Comparison of ENCODE assay signal across 1 cellular context in the genomic region with DNA sequence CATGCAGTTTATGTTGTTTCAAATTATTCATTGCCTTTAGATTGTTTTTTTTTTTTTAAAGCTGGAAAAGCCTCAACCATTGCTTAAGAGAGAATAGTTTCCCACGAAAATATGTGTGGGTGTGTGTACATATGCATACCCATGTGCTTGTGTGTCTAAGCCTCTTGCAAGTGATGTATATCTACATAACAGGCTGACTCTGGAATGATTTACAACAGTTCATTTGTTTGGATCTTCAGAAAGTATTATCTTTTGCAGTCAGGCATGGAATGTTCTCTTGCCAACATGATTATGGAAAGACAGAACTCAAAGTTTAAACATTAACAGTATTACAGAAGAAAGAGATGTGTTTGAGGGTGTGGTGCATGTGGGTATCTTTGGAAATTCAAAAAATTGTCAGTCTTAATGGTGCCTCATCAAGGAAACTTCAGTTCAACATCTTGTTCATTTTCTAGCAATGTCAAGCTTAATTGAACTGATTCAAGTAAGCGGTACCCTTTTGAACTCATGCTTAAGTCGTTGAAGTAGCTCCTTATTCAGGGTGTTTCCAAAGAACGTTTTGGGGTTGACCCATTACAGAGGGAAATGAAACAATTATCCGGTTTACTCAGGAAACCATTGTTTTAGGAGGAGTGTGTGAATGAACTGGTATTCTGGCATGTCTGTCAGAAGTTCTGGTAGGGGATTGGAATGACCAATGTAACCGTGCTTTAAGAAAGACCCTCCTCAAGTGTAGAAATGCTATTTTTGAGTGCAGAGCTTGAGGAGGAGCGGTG.
A peak's percentile ranks its signal among the peaks of the same experiment; 100 is the strongest.
TF ChIP-seq lines count a peak whose summit lies in the region.

No MANE protein-coding gene starts in this region.

TF ChIP-seq in A549, 52 proteins besides CTCF, POLR2A, EP300 and RAD21 (continued from another document):
- TF ChIP-seq JUN (IDR thresholded peaks at IDR 0.05) (0 out of 5 replicates have a peak, but pooled peaks of 1 of the 2 experiments have one; percentile 39), NFE2L2 (conservative IDR thresholded peaks at IDR 0.05; ENCODE audit: low read length) (no peak), CEBPB (IDR thresholded peaks at IDR 0.05) (peak in 1 of 2 experiments; percentile 65; a peak in 2 of 4 replicates)
